20 cellular contexts compared by ENCODE assay signal in the genomic region with DNA sequence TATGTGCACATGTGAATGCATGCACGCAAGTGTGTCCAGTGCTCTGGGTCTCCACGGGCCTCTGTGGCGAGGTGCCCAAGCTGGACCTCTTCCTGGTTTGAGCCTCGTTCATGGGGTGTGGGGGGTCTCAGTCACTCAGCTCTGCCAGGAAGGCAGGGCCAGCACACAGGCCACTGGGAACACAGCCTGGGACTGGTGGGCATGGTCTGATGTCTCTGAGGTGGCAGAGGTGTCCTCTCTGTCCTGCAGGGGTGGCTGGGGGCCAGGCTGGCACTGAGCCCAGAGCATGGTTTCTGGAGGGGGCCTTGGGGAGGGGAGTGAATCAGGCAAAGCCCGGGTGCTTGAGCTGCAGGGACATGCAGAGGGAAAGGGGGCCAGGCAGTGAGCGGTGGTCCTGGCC. TPM values are rescaled to one million over a fixed set of nuclear protein-coding genes. Genes with fewer than 3 reads are reported as not detected.
DNase-seq lines count a peak whose midpoint lies in the region; ATAC-seq and TF ChIP-seq lines count a peak whose summit lies in the region.
"Had no signal": no experiment of that assay in that cellular context is flagged by ENCODE, and none has a peak within 500 bp of the region (broad histone marks: within the 10 kb centered on the region; RNA-seq: fewer than 3 reads in every experiment).

No MANE protein-coding gene starts in this region.

- H3K9me3 ChIP-seq in heart left ventricle (no peaks in the 10 kb centered on the region), left ventricle myocardium inferior (replicated peaks) (no peaks in the 10 kb centered on the region), lower lobe of right lung (no peaks in the 10 kb centered on the region), adrenal gland (replicated peaks in 1 of 3) (no peaks in the 10 kb centered on the region)
- H3K9me3 ChIP-seq: A549, Caco-2 had no signal

- no peaks in the 10 kb centered on the region for H3K27me3 ChIP-seq in heart left ventricle
- H3K27me3 ChIP-seq in left ventricle myocardium inferior (ENCODE audit: low read depth), result no peaks in the 10 kb centered on the region
- H3K27me3 ChIP-seq in lower lobe of right lung (ENCODE audit: low read depth), result no peaks in the 10 kb centered on the region
- no peaks in the 10 kb centered on the region for H3K27me3 ChIP-seq in adrenal gland

- TF ChIP-seq POLR2A in heart left ventricle (IDR thresholded peaks at IDR 0.05) (no peak), adrenal gland (IDR thresholded peaks at IDR 0.05) (no peak)

- no peak for ATAC-seq in heart left ventricle
- no peak for ATAC-seq in lower lobe of right lung
- ATAC-seq in HG02973 (IDR thresholded peaks at IDR 0.05; ENCODE audit: unreplicated experiment), result no peak
- ATAC-seq: A549, GM23338, HCT116 had no signal

- no peak for TF ChIP-seq CTCF in heart left ventricle (IDR thresholded peaks at IDR 0.05)
- TF ChIP-seq CTCF in left ventricle myocardium inferior (IDR thresholded peaks at IDR 0.05; ENCODE audit: borderline replicate concordance), result no peak
- no peak for TF ChIP-seq CTCF in lower lobe of right lung (IDR thresholded peaks at IDR 0.05)
- no peak for TF ChIP-seq CTCF in adrenal gland (IDR thresholded peaks at IDR 0.05)

- DNase-seq in heart left ventricle (peak in 3 of 5 donors; percentile 17 to 44 (median 19)), left ventricle myocardium inferior (no peak), HuH-7.5 (ENCODE audit: low spot score) (peak; percentile 12), lower lobe of right lung (peak; percentile 20), NCI-H345 treated with DMSO at 0.1 percent for 48 hours (lab: John Stamatoyannopoulos, UW; ENCODE audit: unreplicated experiment) (no peak), adrenal gland (no peak)
- DNase-seq: AML-193; Caco-2; CD4-positive, alpha-beta T cell; DMS153; DMS79; GDM1; HFFc6 had no signal

- H3K27ac ChIP-seq in heart left ventricle (no peak overlapping the region), left ventricle myocardium inferior (replicated peaks) (no peak overlapping the region), lower lobe of right lung (no peak overlapping the region), adrenal gland (no peak overlapping the region)
- H3K27ac ChIP-seq: A549, C4-2B had no signal

- no peaks in the 10 kb centered on the region for H3K4me1 ChIP-seq in heart left ventricle
- no peaks in the 10 kb centered on the region for H3K4me1 ChIP-seq in left ventricle myocardium inferior
- H3K4me1 ChIP-seq in lower lobe of right lung, result no peaks in the 10 kb centered on the region
- no peaks in the 10 kb centered on the region for H3K4me1 ChIP-seq in adrenal gland (replicated peaks in 1 of 2)
- H3K4me1 ChIP-seq: A549, Caco-2 had no signal

- H3K4me3 ChIP-seq in heart left ventricle (no peak overlapping the region), left ventricle myocardium inferior (no peak overlapping the region), lower lobe of right lung (no peak overlapping the region), adrenal gland (no peak overlapping the region)
- H3K4me3 ChIP-seq: A549, GM23338 had no signal

- WGBS in heart left ventricle, 4 donors, result 70 to 82% (median 73%) methylated on average over 5 to 6 of the region's 6 CpGs
- 68 to 92% (median 81%) methylated on average over 5 to 6 of the region's 6 CpGs for WGBS in adrenal gland, 4 donors

- H3K36me3 ChIP-seq in heart left ventricle, result peaks cover 0 to 44% (median 4%) of the 10 kb centered on the region in 9 donors
- peaks cover 12% of the 10 kb centered on the region for H3K36me3 ChIP-seq in left ventricle myocardium inferior
- peaks cover 4% of the 10 kb centered on the region for H3K36me3 ChIP-seq in lower lobe of right lung
- peaks cover 0 to 38% of the 10 kb centered on the region in 2 donors for H3K36me3 ChIP-seq in adrenal gland (replicated peaks in 1 of 2)

- intact Hi-C loops in heart left ventricle (cut with DNase I) (no loop called here), left ventricle myocardium inferior (cut with micrococcal nuclease) (no loop called here), lower lobe of right lung (cut with DNase I) (no loop called here), adrenal gland (cut with DNase I) (no loop called here)

RNA-seq across cellular contexts. Expression of a gene that starts 9.4 kb away (rescaled TPM):
- total RNA-seq in heart left ventricle (10 to 100 TPM; 16.0 to 31.7 (median 18.7) TPM), left ventricle myocardium inferior (20.8 TPM), lower lobe of right lung (13.8 TPM), adrenal gland (10 to 100 TPM; 31.0 to 92.8 (median 64.2) TPM)
- polyA plus RNA-seq in heart left ventricle (10 to 100 TPM in 1 of 2 donors, 1 to 10 TPM in 1; 8.2 to 15.8 TPM), adrenal gland (10 to 100 TPM in 2 of 3 donors, 1 to 10 TPM in 1; 1.4 to 43.7 (median 23.7) TPM)

RNA-seq across cellular contexts. Expression of a gene that starts 22.1 kb away (rescaled TPM):
- 1 to 10 TPM in 1 of 9 donors, under 1 TPM in 3, not detected in 5; 0.23 to 2.3 (median 0.41) TPM for total RNA-seq in heart left ventricle
- under 1 TPM; 0.11 to 0.35 TPM for polyA plus RNA-seq in heart left ventricle
- not detected for total RNA-seq in left ventricle myocardium inferior
- 0.62 TPM for total RNA-seq in lower lobe of right lung
- 1 to 10 TPM in 1 of 8 donors, under 1 TPM in 5, not detected in 2; 0.14 to 2.8 (median 0.45) TPM for total RNA-seq in adrenal gland
- polyA plus RNA-seq in adrenal gland, result 1 to 10 TPM in 1 of 3 donors, under 1 TPM in 1, not detected in 1; 0.24 to 9.3 TPM
- total RNA-seq: Caco-2; CD4-positive, alpha-beta T cell; Daoy; HFFc6 had no signal
- polyA plus RNA-seq: BJ had no signal

Comparison
In these comparisons a context has a peak if more than half of its experiments do, and no peak if none do; other contexts are left out.
1. DNase-seq: peak in heart left ventricle (3 of 5), HuH-7.5 (single experiment) and lower lobe of right lung (single experiment); none in left ventricle myocardium inferior (single experiment), NCI-H345 treated with DMSO at 0.1 percent for 48 hours (single experiment) and adrenal gland (0 of 7).